8 cellular contexts compared by ENCODE assay signal in the genomic region with DNA sequence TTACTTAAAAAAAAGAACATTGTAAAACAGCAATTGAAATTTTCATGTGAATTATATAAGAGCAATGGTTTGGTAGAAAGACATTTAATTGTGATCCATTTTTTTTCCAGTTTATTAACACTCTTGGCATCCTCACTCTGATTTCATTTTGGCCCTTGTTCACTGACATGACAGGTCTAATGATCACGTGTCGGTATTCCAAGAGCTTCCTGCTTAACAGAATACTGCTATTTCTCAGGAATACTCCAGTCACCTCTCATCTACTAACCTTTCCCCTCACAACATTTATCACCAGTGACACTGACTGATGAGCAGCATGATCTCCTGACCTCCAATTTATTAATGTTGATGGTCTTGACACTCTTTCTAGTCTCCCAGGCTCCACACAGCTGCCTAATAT.
"Had no signal": no experiment of that assay in that cellular context is flagged by ENCODE, and none has a peak within 500 bp of the region (broad histone marks: within the 10 kb centered on the region; RNA-seq: fewer than 3 reads in every experiment).

No MANE protein-coding gene starts in this region.

- H3K9ac ChIP-seq: GM23248 had no signal

- H3K36me3 ChIP-seq: HAP-1 had no signal

- DNase-seq: GM23248, GOT3, H7, HFFc6, IMR-90 had no signal

- H2AFZ ChIP-seq: GM23248 had no signal

- H3K4me3 ChIP-seq: GM23248, HAP-1, K562 had no signal

- H3K27ac ChIP-seq: GM23248 had no signal

- ATAC-seq: HCT116, K562 had no signal

- H3K9me3 ChIP-seq: HAP-1 had no signal
